9 cellular contexts compared by ENCODE assay signal in the genomic region with DNA sequence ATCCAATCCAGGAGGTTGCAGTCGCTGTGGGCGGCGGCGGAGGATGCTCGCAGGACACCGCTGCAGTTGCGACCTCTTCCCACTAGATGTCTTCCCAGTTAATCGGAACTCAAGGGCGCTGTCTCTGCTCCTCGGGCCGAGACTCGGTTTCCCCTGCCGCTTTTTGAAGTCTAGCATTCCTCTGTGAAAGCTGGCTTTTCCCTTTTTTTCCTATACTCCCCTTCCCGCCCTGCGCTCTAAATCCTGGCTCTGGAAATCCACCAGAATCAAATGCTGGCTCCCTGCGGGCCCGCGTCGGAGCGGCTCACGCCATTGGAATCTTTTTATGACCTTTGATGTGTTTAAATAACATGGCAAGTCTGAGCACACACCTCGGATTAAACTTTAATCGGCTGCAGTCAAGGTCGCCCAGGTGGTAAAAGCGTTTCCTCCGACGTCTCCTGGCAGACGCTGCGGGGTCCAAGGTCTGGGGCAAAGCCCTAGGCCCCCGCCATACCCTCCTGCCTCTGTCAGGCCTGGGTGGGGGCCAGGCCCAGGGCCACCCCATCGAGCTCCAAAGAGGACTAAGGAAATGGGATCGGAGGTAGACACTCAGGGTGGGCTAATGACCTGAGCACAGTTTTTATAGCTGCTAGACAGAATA. TPM values are rescaled to one million over a fixed set of nuclear protein-coding genes. Genes with fewer than 3 reads are reported as not detected.
DNase-seq lines count a peak whose midpoint lies in the region; ATAC-seq and TF ChIP-seq lines count a peak whose summit lies in the region.
"Had no signal": no experiment of that assay in that cellular context is flagged by ENCODE, and none has a peak within 500 bp of the region (broad histone marks: within the 10 kb centered on the region; RNA-seq: fewer than 3 reads in every experiment).

No MANE protein-coding gene starts in this region.

- ATAC-seq in activated CD8-positive, alpha-beta memory T cell treated with anti-CD3 and anti-CD28 coated beads, Interleukin-2, amount 10 ng/mL, durations not matched to agents 7 days and 5 days, result peak; percentile 65
- ATAC-seq in GM21576 (IDR thresholded peaks at IDR 0.05; ENCODE audit: unreplicated experiment), result no peak
- no peak for ATAC-seq in HG02610 (IDR thresholded peaks at IDR 0.05; ENCODE audit: unreplicated experiment)

- TF ChIP-seq CTCF in fibroblast of mammary gland (conservative IDR thresholded peaks at IDR 0.05; ENCODE audit: control insufficient read depth, insufficient read depth, low read depth, low read length) (peak; percentile 74), nephron progenitor cell (IDR thresholded peaks at IDR 0.05) (peak; percentile 86)

- CTCF ChIA-PET in activated CD8-positive, alpha-beta memory T cell treated with anti-CD3 and anti-CD28 coated beads, Interleukin-2, amount 10 ng/mL, durations not matched to agents 7 days and 5 days (lab: Charles Lee), result interaction anchor here (0.5 to 2.2 kb wide), 14 partner anchors 11 to 810 kb away, joined by 3 to 12 read pairs (median 4); partner anchors contain the start of gene EVX1

- DNase-seq in EH (ENCODE audit: low read depth) (peak; percentile 24), Kasumi-1 (lab: John Stamatoyannopoulos, UW) (peak; percentile 64 to 74), fibroblast of mammary gland (ENCODE audit: low read depth) (peak; percentile 45), nephron progenitor cell (peak; percentile 79), NCI-H446 treated with DMSO at 0.1 percent for 48 hours (lab: John Stamatoyannopoulos, UW) (no peak)
- DNase-seq in activated CD8-positive, alpha-beta memory T cell treated with anti-CD3 and anti-CD28 coated beads, Interleukin-2, amount 10 ng/mL, durations not matched to agents 7 days and 5 days, result peak; percentile 54

- no peaks in the 10 kb centered on the region for H3K36me3 Mint-ChIP-seq in activated CD8-positive, alpha-beta memory T cell treated with anti-CD3 and anti-CD28 coated beads, Interleukin-2, amount 10 ng/mL, durations not matched to agents 7 days and 5 days
- H3K36me3 Mint-ChIP-seq in nephron progenitor cell (ENCODE audit: low read depth), result no peaks in the 10 kb centered on the region

- no peaks in the 10 kb centered on the region for H3K9me3 Mint-ChIP-seq in activated CD8-positive, alpha-beta memory T cell treated with anti-CD3 and anti-CD28 coated beads, Interleukin-2, amount 10 ng/mL, durations not matched to agents 7 days and 5 days (ENCODE audit: low read depth)
- no peaks in the 10 kb centered on the region for H3K9me3 Mint-ChIP-seq in nephron progenitor cell

- no peak overlapping the region for H3K27ac Mint-ChIP-seq in activated CD8-positive, alpha-beta memory T cell treated with anti-CD3 and anti-CD28 coated beads, Interleukin-2, amount 10 ng/mL, durations not matched to agents 7 days and 5 days
- no peak overlapping the region for H3K27ac Mint-ChIP-seq in nephron progenitor cell

- peaks cover 98% of the 10 kb centered on the region for H3K27me3 Mint-ChIP-seq in activated CD8-positive, alpha-beta memory T cell treated with anti-CD3 and anti-CD28 coated beads, Interleukin-2, amount 10 ng/mL, durations not matched to agents 7 days and 5 days
- peaks cover 100% of the 10 kb centered on the region for H3K27me3 Mint-ChIP-seq in nephron progenitor cell (ENCODE audit: low read depth, poor library complexity)

- no peak overlapping the region for H3K4me3 Mint-ChIP-seq in activated CD8-positive, alpha-beta memory T cell treated with anti-CD3 and anti-CD28 coated beads, Interleukin-2, amount 10 ng/mL, durations not matched to agents 7 days and 5 days
- H3K4me3 Mint-ChIP-seq in nephron progenitor cell, result peak overlapping the region; percentile 68

- H3K4me1 Mint-ChIP-seq in activated CD8-positive, alpha-beta memory T cell treated with anti-CD3 and anti-CD28 coated beads, Interleukin-2, amount 10 ng/mL, durations not matched to agents 7 days and 5 days, result peaks cover 7% of the 10 kb centered on the region
- peaks cover 16% of the 10 kb centered on the region for H3K4me1 Mint-ChIP-seq in nephron progenitor cell

- H3K4me3 ChIP-seq in fibroblast of mammary gland (ENCODE audit: control insufficient read depth, low read depth, low read length), result peak overlapping the region; percentile 34
- H3K4me3 ChIP-seq: SK-N-MC had no signal

RNA-seq across cellular contexts. Expression of gene HOXA13, which starts 10.7 kb away (rescaled TPM):
- not detected for total RNA-seq in activated CD8-positive, alpha-beta memory T cell treated with anti-CD3 and anti-CD28 coated beads, Interleukin-2, amount 10 ng/mL, durations not matched to agents 7 days and 5 days

RNA-seq across cellular contexts. Expression of gene HOXA11, which starts 25.5 kb away (rescaled TPM):
- not detected for total RNA-seq in activated CD8-positive, alpha-beta memory T cell treated with anti-CD3 and anti-CD28 coated beads, Interleukin-2, amount 10 ng/mL, durations not matched to agents 7 days and 5 days

RNA-seq across cellular contexts. Expression of gene EVX1, which starts 32.0 kb away (rescaled TPM):
- total RNA-seq in activated CD8-positive, alpha-beta memory T cell treated with anti-CD3 and anti-CD28 coated beads, Interleukin-2, amount 10 ng/mL, durations not matched to agents 7 days and 5 days, result not detected

RNA-seq across cellular contexts. Expression of gene HOXA10, which starts 36.4 kb away (rescaled TPM):
- total RNA-seq in activated CD8-positive, alpha-beta memory T cell treated with anti-CD3 and anti-CD28 coated beads, Interleukin-2, amount 10 ng/mL, durations not matched to agents 7 days and 5 days, result not detected

RNA-seq across cellular contexts. Expression of gene HOXA9, which starts 45.2 kb away (rescaled TPM):
- not detected for total RNA-seq in activated CD8-positive, alpha-beta memory T cell treated with anti-CD3 and anti-CD28 coated beads, Interleukin-2, amount 10 ng/mL, durations not matched to agents 7 days and 5 days
